ENCODE assay signal across 11 cellular contexts in genomic region chr10:52256832-52257691, GRCh38. TPM values are rescaled to one million over a fixed set of nuclear protein-coding genes. Genes with fewer than 3 reads are reported as not detected.
A peak's percentile ranks its signal among the peaks of the same experiment; 100 is the strongest.
DNase-seq lines count a peak whose midpoint lies in the region; ATAC-seq and TF ChIP-seq lines count a peak whose summit lies in the region.
"Had no signal": no experiment of that assay in that cellular context is flagged by ENCODE, and none has a peak within 500 bp of the region (broad histone marks: within the 10 kb centered on the region; RNA-seq: fewer than 3 reads in every experiment).

No MANE protein-coding gene starts in this region.

- ATAC-seq in GM18870 (IDR thresholded peaks at IDR 0.05; ENCODE audit: unreplicated experiment) = peak; percentile 100
- peak; percentile 99 for ATAC-seq in HG02588 (IDR thresholded peaks at IDR 0.05; ENCODE audit: unreplicated experiment)
- ATAC-seq in lower lobe of right lung = peak; percentile 87 to 92
- ATAC-seq: natural killer cell treated with Interleukin-12 subunit alpha and Interleukin-12 subunit beta and Interleukin-15 and Interleukin-18, amount 100 ng/mL, for 72 hours had no signal

- H3K36me3 ChIP-seq in lower lobe of right lung (no peaks in the 10 kb centered on the region), esophagus squamous epithelium (no peaks in the 10 kb centered on the region)

- no peaks in the 10 kb centered on the region for H3K36me3 Mint-ChIP-seq in HFFc6 (ENCODE audit: low read depth)
- H3K36me3 Mint-ChIP-seq: natural killer cell treated with Interleukin-12 subunit alpha and Interleukin-12 subunit beta and Interleukin-15 and Interleukin-18, amount 100 ng/mL, for 72 hours had no signal

- no peak overlapping the region for H3K4me3 Mint-ChIP-seq in HFFc6
- H3K4me3 Mint-ChIP-seq: natural killer cell treated with Interleukin-12 subunit alpha and Interleukin-12 subunit beta and Interleukin-15 and Interleukin-18, amount 100 ng/mL, for 72 hours had no signal

- TF ChIP-seq CTCF in lower lobe of right lung (IDR thresholded peaks at IDR 0.05) = no peak
- no peak for TF ChIP-seq CTCF in HFFc6 (IDR thresholded peaks at IDR 0.05)
- no peak for TF ChIP-seq CTCF in esophagus squamous epithelium (IDR thresholded peaks at IDR 0.05)

- WGBS in esophagus squamous epithelium, 2 donors = 56% methylated on average over 6 of the region's 6 CpGs

- H3K27ac Mint-ChIP-seq in HFFc6 = no peak overlapping the region
- H3K27ac Mint-ChIP-seq: natural killer cell treated with Interleukin-12 subunit alpha and Interleukin-12 subunit beta and Interleukin-15 and Interleukin-18, amount 100 ng/mL, for 72 hours had no signal

- H3K9me3 Mint-ChIP-seq in HFFc6 = no peaks in the 10 kb centered on the region
- H3K9me3 Mint-ChIP-seq: natural killer cell treated with Interleukin-12 subunit alpha and Interleukin-12 subunit beta and Interleukin-15 and Interleukin-18, amount 100 ng/mL, for 72 hours had no signal

- H3K9me3 ChIP-seq in lower lobe of right lung = no peaks in the 10 kb centered on the region
- H3K9me3 ChIP-seq in esophagus squamous epithelium = no peaks in the 10 kb centered on the region

- H3K4me3 ChIP-seq in lower lobe of right lung = no peak overlapping the region
- H3K4me3 ChIP-seq in esophagus squamous epithelium = no peak overlapping the region

- no peaks in the 10 kb centered on the region for H3K27me3 Mint-ChIP-seq in HFFc6 (ENCODE audit: insufficient read depth)
- H3K27me3 Mint-ChIP-seq: natural killer cell treated with Interleukin-12 subunit alpha and Interleukin-12 subunit beta and Interleukin-15 and Interleukin-18, amount 100 ng/mL, for 72 hours had no signal

- H3K27me3 ChIP-seq in lower lobe of right lung (ENCODE audit: low read depth) (no peaks in the 10 kb centered on the region), esophagus squamous epithelium (no peaks in the 10 kb centered on the region)

- intact Hi-C loops in lower lobe of right lung (cut with DNase I) (no loop called here), esophagus squamous epithelium (cut with DNase I) (no loop called here)

- no peak overlapping the region for H3K27ac ChIP-seq in lower lobe of right lung
- peak overlapping the region in 1 of 4 donors; percentile 6 for H3K27ac ChIP-seq in esophagus squamous epithelium

- peaks cover 15% of the 10 kb centered on the region for H3K4me1 Mint-ChIP-seq in HFFc6 (ENCODE audit: low read depth)

- TF ChIP-seq POLR2A in esophagus squamous epithelium (IDR thresholded peaks at IDR 0.05) = no peak

- DNase-seq in HT1080 (ENCODE audit: low read depth) (peak; percentile 46), lower lobe of right lung (no peak), COLO829 (ENCODE audit: low spot score) (no peak), HFFc6 (no peak), esophagus squamous epithelium (lab: John Stamatoyannopoulos, UW) (no peak)
- no peak for DNase-seq in activated CD4-positive, alpha-beta T cell treated with anti-CD3 and anti-CD28 coated beads, Interleukin-2, amount 50 U/mL, for 48 hours
- DNase-seq: activated CD4-positive, alpha-beta T cell treated with anti-CD3 and anti-CD28 coated beads for 48 hours; NCI-H2171 had no signal

- H3K4me1 ChIP-seq in lower lobe of right lung (no peaks in the 10 kb centered on the region), esophagus squamous epithelium (peaks cover 0 to 7% (median 0%) of the 10 kb centered on the region in 3 donors)

RNA-seq across cellular contexts. Expression of gene DKK1, which starts 57.0 kb away (rescaled TPM):
- 0.17 TPM in 1 of 2 replicates, not detected in the other for total RNA-seq in HT1080 (2014; rRNA removed; shearing (Covaris generic))
- 0.28 TPM in 1 of 2 replicates, not detected in the other for polyA plus RNA-seq in HT1080 (2015; cell fraction: cytosol; rRNA removed)
- polyA plus RNA-seq in HT1080 (2015; cell fraction: nucleus; rRNA removed) = 0.17 TPM in 1 of 2 replicates, not detected in the other
- total RNA-seq in lower lobe of right lung (2.5 TPM), esophagus squamous epithelium (1 to 10 TPM in 1 of 4 donors, under 1 TPM in 3; 0.19 to 2.6 (median 0.59) TPM)
- 1,000 to 10,000 TPM; 1,601 to 2,175 (median 1,792) TPM for total RNA-seq in HFFc6 (2021; fragmentation: NEBNext Ultra II Directional; extraction: Animal tissue kit (Norgen Biotek cat#: 25700))
- total RNA-seq: natural killer cell treated with Interleukin-12 subunit alpha and Interleukin-12 subunit beta and Interleukin-15 and Interleukin-18, amount 100 ng/mL, for 72 hours had no signal

Comparison
In these comparisons a context has a peak if more than half of its experiments do, and no peak if none do; other contexts are left out.
1. RNA of gene DKK1, which starts 57.0 kb away (total RNA-seq): 1,601 to 2,175 TPM in HFFc6; 2.5 TPM in lower lobe of right lung (single experiment), 0.19 to 2.6 TPM in esophagus squamous epithelium and 0.17 TPM in HT1080; every median in the first group is over 100 times any median in the second.
2. Peak in every context shown above with its lines, with median percentiles within 50 percentile points of each other: ATAC-seq.